ENCODE assay signal across 14 cellular contexts in genomic region chr22:37314315-37315046, GRCh38. TPM values are rescaled to one million over a fixed set of nuclear protein-coding genes. Genes with fewer than 3 reads are reported as not detected.
DNase-seq lines count a peak whose midpoint lies in the region; FAIRE-seq and TF ChIP-seq lines count a peak whose summit lies in the region.
"Had no signal": no experiment of that assay in that cellular context is flagged by ENCODE, and none has a peak within 500 bp of the region (broad histone marks: within the 10 kb centered on the region; RNA-seq: fewer than 3 reads in every experiment).

No MANE protein-coding gene starts in this region.

- intact Hi-C loops in activated T-helper 2 cell treated with anti-CD3 and anti-CD28 coated beads, Interferon-gamma antibody, Interleukin-2, Interleukin-4, amounts not matched to agents 10 μg/mL and 5 μg/mL and 100 μg/mL, durations not matched to agents 14 hours and 24 hours and 36 hours (cut with micrococcal nuclease): no loop called here

- H3K9me2 ChIP-seq in Loucy (replicated peaks; ENCODE audit: low read depth, low read length): no peaks in the 10 kb centered on the region

- H3K9me3 Mint-ChIP-seq in activated T-helper 2 cell treated with anti-CD3 and anti-CD28 coated beads, Interferon-gamma antibody, Interleukin-2, Interleukin-4, amounts not matched to agents 10 μg/mL and 5 μg/mL and 100 μg/mL, durations not matched to agents 14 hours and 24 hours and 36 hours: no peaks in the 10 kb centered on the region

- peaks cover 4% of the 10 kb centered on the region; the same call in 1 of the 2 replicates for H3K36me3 ChIP-seq in Loucy (ENCODE audit: insufficient read depth, low read length)
- H3K36me3 ChIP-seq in neutrophil: peaks cover 66% of the 10 kb centered on the region
- no peaks in the 10 kb centered on the region for H3K36me3 ChIP-seq in small intestine (ENCODE audit: control insufficient read depth in 2 of 2, insufficient read depth in 2 of 2, low read length in 2 of 2)

- H3K9me3 ChIP-seq in Loucy (ENCODE audit: insufficient read depth, low read depth, low read length): no peaks in the 10 kb centered on the region
- H3K9me3 ChIP-seq in neutrophil: no peaks in the 10 kb centered on the region
- H3K9me3 ChIP-seq in small intestine (ENCODE audit: control insufficient read depth, low read depth): no peaks in the 10 kb centered on the region

- H2AFZ ChIP-seq in Loucy (ENCODE audit: low read length): no peak overlapping the region

- H3K79me2 ChIP-seq in Loucy (ENCODE audit: insufficient read depth, low read length): peaks cover 8% of the 10 kb centered on the region; the same call in 1 of the 2 replicates

- peaks cover 65% of the 10 kb centered on the region for H3K4me1 ChIP-seq in Loucy (ENCODE audit: insufficient read depth, low read length, poor library complexity, severe bottlenecking)
- H3K4me1 ChIP-seq in neutrophil (ENCODE audit: control insufficient read depth in 1 of 2, insufficient read depth in 1 of 2, low read depth in 1 of 2, low read length in 1 of 2): peaks cover 60 to 64% of the 10 kb centered on the region in 2 experiments
- H3K4me1 ChIP-seq in small intestine (ENCODE audit: control insufficient read depth in 2 of 2, insufficient read depth in 1 of 2, low read depth in 1 of 2, low read length in 1 of 2): no peaks in the 10 kb centered on the region

- FAIRE-seq in small intestine (lab: Jason Lieb, UNC): no peak
- FAIRE-seq: astrocyte, G401.6, islet of Langerhans had no signal

- peak overlapping the region; percentile 94 for H3K27ac ChIP-seq in neutrophil
- no peak overlapping the region for H3K27ac ChIP-seq in small intestine (ENCODE audit: low read depth in 1 of 2, low read length in 1 of 2)
- H3K27ac ChIP-seq: 22Rv1, KMS-11 had no signal

- 56 to 69% (median 59%) methylated on average over 14 to 15 of the region's 15 CpGs for WGBS in small intestine, 3 donors

- TF ChIP-seq CTCF in Loucy (conservative IDR thresholded peaks at IDR 0.05; ENCODE audit: low read length) (no peak), neutrophil (IDR thresholded peaks at IDR 0.05) (no peak)

- H4K20me1 ChIP-seq in Loucy (ENCODE audit: insufficient read depth, low read length, poor library complexity, severe bottlenecking): no peaks in the 10 kb centered on the region

- H3K27ac Mint-ChIP-seq in activated T-helper 2 cell treated with anti-CD3 and anti-CD28 coated beads, Interferon-gamma antibody, Interleukin-2, Interleukin-4, amounts not matched to agents 10 μg/mL and 5 μg/mL and 100 μg/mL, durations not matched to agents 14 hours and 24 hours and 36 hours: peak overlapping the region; percentile 82

- H3K27me3 ChIP-seq in Loucy (ENCODE audit: insufficient read depth, low read length, poor library complexity, severe bottlenecking): no peaks in the 10 kb centered on the region
- H3K27me3 ChIP-seq in neutrophil: no peaks in the 10 kb centered on the region
- H3K27me3 ChIP-seq in small intestine (ENCODE audit: control insufficient read depth in 2 of 2, insufficient read depth in 2 of 2, low read length in 2 of 2): no peaks in the 10 kb centered on the region

- H3K27me3 Mint-ChIP-seq in activated T-helper 2 cell treated with anti-CD3 and anti-CD28 coated beads, Interferon-gamma antibody, Interleukin-2, Interleukin-4, amounts not matched to agents 10 μg/mL and 5 μg/mL and 100 μg/mL, durations not matched to agents 14 hours and 24 hours and 36 hours (ENCODE audit: low read depth): peaks cover 5% of the 10 kb centered on the region

- peak; percentile 47 for DNase-seq in activated CD4-positive, CD25-positive, alpha-beta regulatory T cell treated with anti-CD3 and anti-CD28 coated beads, Interleukin-2, amount 50 U/mL, for 72 hours
- DNase-seq in activated CD4-positive, CD25-positive, alpha-beta regulatory T cell (lab: John Stamatoyannopoulos, UW): no peak
- peak; percentile 24 for DNase-seq in activated T-helper 2 cell treated with anti-CD3 and anti-CD28 coated beads, Interferon-gamma antibody, Interleukin-2, Interleukin-4, amounts not matched to agents 10 μg/mL and 5 μg/mL and 100 μg/mL, durations not matched to agents 14 hours and 24 hours and 36 hours (ENCODE audit: low spot score)
- DNase-seq in NCI-H2227 treated with DMSO at 0.1 percent for 48 hours (lab: John Stamatoyannopoulos, UW): no peak
- no peak for DNase-seq in small intestine
- no peak for DNase-seq in DMS114 treated with DMSO at 0.1 percent for 48 hours (lab: John Stamatoyannopoulos, UW; ENCODE audit: unreplicated experiment)
- DNase-seq: trophoblast cell had no signal

- peak overlapping the region; percentile 63 for H3K9ac ChIP-seq in Loucy (ENCODE audit: low read depth, low read length, poor library complexity, severe bottlenecking)
- H3K9ac ChIP-seq: KMS-11 had no signal

- peaks cover 3% of the 10 kb centered on the region; the same call in 1 of the 2 replicates for H3F3A ChIP-seq in Loucy (ENCODE audit: low read depth)

- peak overlapping the region; percentile 68 for H3K4me2 ChIP-seq in Loucy (ENCODE audit: low read depth, low read length, poor library complexity, severe bottlenecking)
- H3K4me2 ChIP-seq: KMS-11 had no signal

- H3K4me3 ChIP-seq in Loucy (ENCODE audit: low read length, poor library complexity, severe bottlenecking): peak overlapping the region; percentile 55
- H3K4me3 ChIP-seq in neutrophil (ENCODE audit: low read depth in 1 of 2, low read length in 1 of 2): no peak overlapping the region
- H3K4me3 ChIP-seq in small intestine (ENCODE audit: low read depth in 1 of 2, low read length in 2 of 2): no peak overlapping the region

- H3K4me1 Mint-ChIP-seq in activated T-helper 2 cell treated with anti-CD3 and anti-CD28 coated beads, Interferon-gamma antibody, Interleukin-2, Interleukin-4, amounts not matched to agents 10 μg/mL and 5 μg/mL and 100 μg/mL, durations not matched to agents 14 hours and 24 hours and 36 hours (ENCODE audit: low read depth): peaks cover 46% of the 10 kb centered on the region

- peak overlapping the region; percentile 54 for H3K4me3 Mint-ChIP-seq in activated T-helper 2 cell treated with anti-CD3 and anti-CD28 coated beads, Interferon-gamma antibody, Interleukin-2, Interleukin-4, amounts not matched to agents 10 μg/mL and 5 μg/mL and 100 μg/mL, durations not matched to agents 14 hours and 24 hours and 36 hours (ENCODE audit: low read depth)

- peaks cover 48% of the 10 kb centered on the region for H3K36me3 Mint-ChIP-seq in activated T-helper 2 cell treated with anti-CD3 and anti-CD28 coated beads, Interferon-gamma antibody, Interleukin-2, Interleukin-4, amounts not matched to agents 10 μg/mL and 5 μg/mL and 100 μg/mL, durations not matched to agents 14 hours and 24 hours and 36 hours (ENCODE audit: low read depth)

RNA-seq across cellular contexts. Expression of gene CYTH4, which starts 32.2 kb away (rescaled TPM):
- 45.9 and 49.8 TPM in 2 replicates for total RNA-seq in activated T-helper 2 cell treated with anti-CD3 and anti-CD28 coated beads, Interferon-gamma antibody, Interleukin-2, Interleukin-4, amounts not matched to agents 10 μg/mL and 5 μg/mL and 100 μg/mL, durations not matched to agents 14 hours and 24 hours and 36 hours
- polyA plus RNA-seq in small intestine: 1 to 10 TPM; 1.1 to 5.4 (median 3.3) TPM
- total RNA-seq: astrocyte had no signal

Comparison
In these comparisons a context has a peak if more than half of its experiments do, and no peak if none do; other contexts are left out.
1. DNase-seq: peak in activated CD4-positive, CD25-positive, alpha-beta regulatory T cell treated with anti-CD3 and anti-CD28 coated beads, Interleukin-2, amount 50 U/mL, for 72 hours (single experiment) and activated T-helper 2 cell treated with anti-CD3 and anti-CD28 coated beads, Interferon-gamma antibody, Interleukin-2, Interleukin-4, amounts not matched to agents 10 μg/mL and 5 μg/mL and 100 μg/mL, durations not matched to agents 14 hours and 24 hours and 36 hours (single experiment); none in activated CD4-positive, CD25-positive, alpha-beta regulatory T cell (0 of 4), NCI-H2227 treated with DMSO at 0.1 percent for 48 hours (single experiment), small intestine (single experiment) and DMS114 treated with DMSO at 0.1 percent for 48 hours (single experiment).